ENCODE assay signal across 15 cellular contexts in genomic region chr18:30142248-30142647, GRCh38.
DNase-seq lines count a peak whose midpoint lies in the region; ATAC-seq and TF ChIP-seq lines count a peak whose summit lies in the region.
"Had no signal": no experiment of that assay in that cellular context is flagged by ENCODE, and none has a peak within 500 bp of the region (broad histone marks: within the 10 kb centered on the region; RNA-seq: fewer than 3 reads in every experiment).

No MANE protein-coding gene starts in this region.

- DNase-seq in GM23338 (ENCODE audit: low spot score) (no peak), NT2/D1 (ENCODE audit: low read depth, low spot score) (peak; percentile 8), iPS DF 4.7 (ENCODE audit: extremely low read depth, low spot score) (peak; percentile 3), dorsolateral prefrontal cortex (no peak), NCI-H2196 treated with DMSO at 0.1 percent for 48 hours (lab: John Stamatoyannopoulos, UW; ENCODE audit: unreplicated experiment) (no peak)
- DNase-seq: AML-193; Caco-2; CD4-positive, alpha-beta T cell; DMS79 treated with DMSO at 0.1 percent for 48 hours; GF-D8; KG1 had no signal

- peaks cover 13% of the 10 kb centered on the region; the same call in 1 of the 2 replicates for H3K9me2 ChIP-seq in GM23338 (ENCODE audit: insufficient read depth)

- peak overlapping the region; percentile 6; the same call in 1 of the 2 replicates for H2AFZ ChIP-seq in GM23338

- H3K36me3 Mint-ChIP-seq in GM23338 (ENCODE audit: low read depth): peaks cover 26% of the 10 kb centered on the region

- no peaks in the 10 kb centered on the region for H3K4me1 ChIP-seq in GM23338 (ENCODE audit: insufficient read depth)
- H3K4me1 ChIP-seq in NT2/D1 (ENCODE audit: insufficient read depth, insufficient read length): no peaks in the 10 kb centered on the region
- H3K4me1 ChIP-seq: Caco-2, HAP-1 had no signal

- no peak for ATAC-seq in GM23338
- no peak for ATAC-seq in HG03025 (IDR thresholded peaks at IDR 0.05; ENCODE audit: low FRiP score, unreplicated experiment)

- H3K4me3 Mint-ChIP-seq in GM23338: no peak overlapping the region
- H3K4me3 Mint-ChIP-seq: CD4-positive, alpha-beta T cell had no signal

- no peak overlapping the region for H3K4me2 ChIP-seq in GM23338

- no peaks in the 10 kb centered on the region for H4K20me1 ChIP-seq in GM23338 (replicated peaks; ENCODE audit: insufficient read depth)

- H3F3A ChIP-seq in GM23338 (replicated peaks; ENCODE audit: low read depth): no peaks in the 10 kb centered on the region

- H3K27ac Mint-ChIP-seq in GM23338: no peak overlapping the region; the same call in 1 of the 2 replicates
- H3K27ac Mint-ChIP-seq: CD4-positive, alpha-beta T cell had no signal

- H3K4me3 ChIP-seq in GM23338 (no peak overlapping the region), NT2/D1 (ENCODE audit: insufficient read length, low read depth) (no peak overlapping the region), dorsolateral prefrontal cortex (no peak overlapping the region)
- H3K4me3 ChIP-seq: HAP-1 had no signal

- no peaks in the 10 kb centered on the region for H3K79me2 ChIP-seq in GM23338 (replicated peaks; ENCODE audit: insufficient read depth)

- intact Hi-C loops in dorsolateral prefrontal cortex (cut with DNase I): no loop called here

- H3K27ac ChIP-seq in GM23338 (ENCODE audit: low read depth) (no peak overlapping the region), dorsolateral prefrontal cortex (no peak overlapping the region)
- H3K27ac ChIP-seq: C4-2B, HL-60 had no signal

- TF ChIP-seq CTCF in GM23338 (conservative IDR thresholded peaks at IDR 0.05; ENCODE audit: low read depth in 2 of 2) (no peak), dorsolateral prefrontal cortex (IDR thresholded peaks at IDR 0.05 in 54 of 56, conservative IDR thresholded peaks at IDR 0.05 in 2 of 56; ENCODE audit: low read depth in 1 of 56, partially characterized antibody in 56 of 56) (no peak)

- peaks cover 15% of the 10 kb centered on the region for H3K4me1 Mint-ChIP-seq in GM23338

- H3K27me3 ChIP-seq in GM23338 (ENCODE audit: insufficient read depth) (no peaks in the 10 kb centered on the region), NT2/D1 (ENCODE audit: insufficient read depth, insufficient read length) (no peaks in the 10 kb centered on the region), dorsolateral prefrontal cortex (no peaks in the 10 kb centered on the region)

- peaks cover 5% of the 10 kb centered on the region for H3K27me3 Mint-ChIP-seq in GM23338 (ENCODE audit: insufficient read depth, low read depth, poor library complexity)
- H3K27me3 Mint-ChIP-seq: CD4-positive, alpha-beta T cell had no signal

- H3K36me3 ChIP-seq in GM23338 (ENCODE audit: insufficient read depth) (no peaks in the 10 kb centered on the region), NT2/D1 (ENCODE audit: insufficient read depth, insufficient read length, low read length) (no peaks in the 10 kb centered on the region)
- H3K36me3 ChIP-seq: HAP-1 had no signal

- H3K9ac ChIP-seq in NT2/D1 (ENCODE audit: insufficient read length, low read depth): no peak overlapping the region

- H3K9me3 ChIP-seq in NT2/D1 (ENCODE audit: insufficient read depth, low read length): peaks cover 10% of the 10 kb centered on the region; the same call in 1 of the 2 replicates
- H3K9me3 ChIP-seq: Caco-2, HAP-1 had no signal

- H3K9me3 Mint-ChIP-seq in GM23338: peaks cover 32% of the 10 kb centered on the region

TF ChIP-seq in GM23338, 12 proteins besides CTCF, POLR2A, EP300 and RAD21:
- TF ChIP-seq ZNF462 (CRISPR knock-in tag; IDR thresholded peaks at IDR 0.05): no peak
- TF ChIP-seq ZNF331 (CRISPR knock-in tag; IDR thresholded peaks at IDR 0.05; ENCODE audit: low read depth): no peak
- TF ChIP-seq NANOG (IDR thresholded peaks at IDR 0.05; ENCODE audit: borderline replicate concordance): no peak

Comparison
In these comparisons a context has a peak if more than half of its experiments do, and no peak if none do; other contexts are left out.
1. DNase-seq: peak in NT2/D1 (single experiment) and iPS DF 4.7 (single experiment); none in GM23338 (single experiment), dorsolateral prefrontal cortex (0 of 10) and NCI-H2196 treated with DMSO at 0.1 percent for 48 hours (single experiment).